ENCODE assay signal across 8 cellular contexts in the genomic region with DNA sequence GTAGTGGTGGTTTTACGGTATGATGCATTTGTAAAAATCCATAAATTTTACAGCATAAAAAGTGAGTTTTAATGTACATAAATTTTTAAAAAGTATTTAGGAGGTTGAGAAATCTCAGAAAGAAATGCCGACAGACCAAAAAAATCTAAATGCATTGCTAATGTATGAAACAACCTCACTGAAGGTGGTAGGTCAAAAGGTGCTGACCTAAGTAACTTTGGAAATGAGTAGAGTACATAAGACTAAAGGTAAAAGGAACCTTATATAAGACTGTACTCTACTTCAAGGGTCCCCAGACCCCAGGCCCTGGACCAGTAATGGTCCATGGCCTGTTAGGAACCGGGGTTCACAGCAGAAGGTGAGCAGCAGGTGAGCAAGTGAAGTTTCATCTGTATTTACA.
"Had no signal": no experiment of that assay in that cellular context is flagged by ENCODE, and none has a peak within 500 bp of the region (broad histone marks: within the 10 kb centered on the region; RNA-seq: fewer than 3 reads in every experiment).

No MANE protein-coding gene starts in this region.

- DNase-seq: GDM1, GF-D8 had no signal

- H3K4me3 ChIP-seq: GM12878 had no signal

- FAIRE-seq: G401.6, GM12878, GM12891, GM12892, GM18507, GM19239 had no signal

- ATAC-seq: GM12878 had no signal
